1 cellular context compared by ENCODE assay signal in the genomic region with DNA sequence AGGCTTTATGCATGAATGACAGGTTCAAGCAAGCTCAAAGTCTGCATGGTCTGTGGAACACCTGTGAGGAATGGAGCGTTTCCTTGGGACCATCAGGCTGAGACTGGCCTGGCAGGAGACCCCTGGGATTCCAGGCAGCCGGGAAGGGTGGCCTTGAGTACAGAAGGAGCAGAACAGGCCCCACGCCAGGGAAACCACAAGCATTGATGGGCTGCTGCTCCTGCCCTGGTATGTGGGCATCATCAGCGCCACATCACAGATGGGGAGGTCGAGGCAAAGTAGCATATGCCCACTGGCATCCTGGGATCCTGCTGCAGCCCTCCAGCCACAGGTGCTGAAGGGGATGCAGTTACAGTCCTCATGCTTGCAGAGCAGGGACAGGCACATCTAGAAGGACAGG.
TF ChIP-seq lines count a peak whose summit lies in the region.

No MANE protein-coding gene starts in this region.

TF ChIP-seq in K562, 482 proteins besides CTCF, POLR2A, EP300 and RAD21:
- TF ChIP-seq ELF4 (CRISPR knock-in tag; IDR thresholded peaks at IDR 0.05) (no peak), POLR3A (IDR thresholded peaks at IDR 0.05; ENCODE audit: borderline replicate concordance, extremely low read depth, insufficient read depth, insufficient read length) (no peak)
- TF ChIP-seq, protein P1, sequence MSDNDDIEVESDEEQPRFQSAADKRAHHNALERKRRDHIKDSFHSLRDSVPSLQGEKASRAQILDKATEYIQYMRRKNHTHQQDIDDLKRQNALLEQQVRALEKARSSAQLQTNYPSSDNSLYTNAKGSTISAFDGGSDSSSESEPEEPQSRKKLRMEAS (CRISPR knock-in tag; IDR thresholded peaks at IDR 0.05) = 0 out of 2 replicates have a peak, but pooled peaks have one; percentile 3
- TF ChIP-seq, protein P2, sequence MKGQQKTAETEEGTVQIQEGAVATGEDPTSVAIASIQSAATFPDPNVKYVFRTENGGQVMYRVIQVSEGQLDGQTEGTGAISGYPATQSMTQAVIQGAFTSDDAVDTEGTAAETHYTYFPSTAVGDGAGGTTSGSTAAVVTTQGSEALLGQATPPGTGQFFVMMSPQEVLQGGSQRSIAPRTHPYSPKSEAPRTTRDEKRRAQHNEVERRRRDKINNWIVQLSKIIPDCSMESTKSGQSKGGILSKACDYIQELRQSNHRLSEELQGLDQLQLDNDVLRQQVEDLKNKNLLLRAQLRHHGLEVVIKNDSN (CRISPR knock-in tag; IDR thresholded peaks at IDR 0.05) = no peak
